In the genomic region with DNA sequence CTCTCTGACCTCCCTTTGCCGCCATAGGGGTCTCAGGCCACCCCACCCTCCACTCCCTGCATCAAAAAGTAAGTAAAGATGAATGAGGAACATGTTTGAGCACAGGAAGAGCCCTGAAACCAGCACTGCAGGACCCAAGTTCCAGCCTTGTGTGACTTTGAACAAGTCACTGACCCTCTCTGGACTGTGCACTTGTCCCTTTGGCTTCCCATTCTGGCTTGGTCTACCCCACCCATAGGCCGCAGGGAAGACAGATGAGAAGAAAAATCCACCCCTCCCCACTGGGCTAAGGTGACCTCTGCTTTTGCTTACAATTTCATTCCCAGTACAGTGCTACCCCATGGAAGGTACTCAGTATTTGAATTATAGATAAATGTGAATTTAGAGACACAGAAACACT, we compare ENCODE assay signal across 2 cellular contexts.
TF ChIP-seq lines count a peak whose summit lies in the region.

No MANE protein-coding gene starts in this region.

TF ChIP-seq in IMR-90, 13 proteins besides CTCF, POLR2A, EP300 and RAD21:
- no peak for TF ChIP-seq MAZ (IDR thresholded peaks at IDR 0.05; ENCODE audit: borderline replicate concordance, low read depth, low read length)
- TF ChIP-seq MXI1 (IDR thresholded peaks at IDR 0.05; ENCODE audit: borderline replicate concordance, low read depth, low read length): no peak
- TF ChIP-seq BHLHE40 (IDR thresholded peaks at IDR 0.05; ENCODE audit: low read depth, low read length): no peak
- TF ChIP-seq, protein P1, sequence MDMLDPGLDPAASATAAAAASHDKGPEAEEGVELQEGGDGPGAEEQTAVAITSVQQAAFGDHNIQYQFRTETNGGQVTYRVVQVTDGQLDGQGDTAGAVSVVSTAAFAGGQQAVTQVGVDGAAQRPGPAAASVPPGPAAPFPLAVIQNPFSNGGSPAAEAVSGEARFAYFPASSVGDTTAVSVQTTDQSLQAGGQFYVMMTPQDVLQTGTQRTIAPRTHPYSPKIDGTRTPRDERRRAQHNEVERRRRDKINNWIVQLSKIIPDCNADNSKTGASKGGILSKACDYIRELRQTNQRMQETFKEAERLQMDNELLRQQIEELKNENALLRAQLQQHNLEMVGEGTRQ (IDR thresholded peaks at IDR 0.05; ENCODE audit: low read depth, low read length): no peak
- TF ChIP-seq FOS (IDR thresholded peaks at IDR 0.05; ENCODE audit: low read depth, low read length): no peak
- TF ChIP-seq CHD1 (IDR thresholded peaks at IDR 0.05; ENCODE audit: low read depth, low read length): no peak
- no peak for TF ChIP-seq NFE2L2 (IDR thresholded peaks at IDR 0.05; ENCODE audit: low read depth, low read length)
- TF ChIP-seq SMC3 (IDR thresholded peaks at IDR 0.05; ENCODE audit: low read depth, low read length): no peak
- TF ChIP-seq, protein P2, sequence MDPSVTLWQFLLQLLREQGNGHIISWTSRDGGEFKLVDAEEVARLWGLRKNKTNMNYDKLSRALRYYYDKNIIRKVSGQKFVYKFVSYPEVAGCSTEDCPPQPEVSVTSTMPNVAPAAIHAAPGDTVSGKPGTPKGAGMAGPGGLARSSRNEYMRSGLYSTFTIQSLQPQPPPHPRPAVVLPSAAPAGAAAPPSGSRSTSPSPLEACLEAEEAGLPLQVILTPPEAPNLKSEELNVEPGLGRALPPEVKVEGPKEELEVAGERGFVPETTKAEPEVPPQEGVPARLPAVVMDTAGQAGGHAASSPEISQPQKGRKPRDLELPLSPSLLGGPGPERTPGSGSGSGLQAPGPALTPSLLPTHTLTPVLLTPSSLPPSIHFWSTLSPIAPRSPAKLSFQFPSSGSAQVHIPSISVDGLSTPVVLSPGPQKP (IDR thresholded peaks at IDR 0.05; ENCODE audit: borderline replicate concordance, low read depth, low read length): no peak
- TF ChIP-seq CEBPB (IDR thresholded peaks at IDR 0.05; ENCODE audit: low read depth, low read length): no peak
- no peak for TF ChIP-seq MAFK (IDR thresholded peaks at IDR 0.05; ENCODE audit: low read depth, low read length)
- TF ChIP-seq RCOR1 (IDR thresholded peaks at IDR 0.05; ENCODE audit: insufficient replicate concordance, low read length): no peak

TF ChIP-seq in HepG2, 621 proteins besides CTCF, POLR2A, EP300 and RAD21:
- TF ChIP-seq CBX2 (IDR thresholded peaks at IDR 0.05; ENCODE audit: low read depth, low read length): no peak
- no peak for TF ChIP-seq CBX2 (CRISPR knock-in tag; IDR thresholded peaks at IDR 0.05; ENCODE audit: low read depth)
- TF ChIP-seq, protein P3, sequence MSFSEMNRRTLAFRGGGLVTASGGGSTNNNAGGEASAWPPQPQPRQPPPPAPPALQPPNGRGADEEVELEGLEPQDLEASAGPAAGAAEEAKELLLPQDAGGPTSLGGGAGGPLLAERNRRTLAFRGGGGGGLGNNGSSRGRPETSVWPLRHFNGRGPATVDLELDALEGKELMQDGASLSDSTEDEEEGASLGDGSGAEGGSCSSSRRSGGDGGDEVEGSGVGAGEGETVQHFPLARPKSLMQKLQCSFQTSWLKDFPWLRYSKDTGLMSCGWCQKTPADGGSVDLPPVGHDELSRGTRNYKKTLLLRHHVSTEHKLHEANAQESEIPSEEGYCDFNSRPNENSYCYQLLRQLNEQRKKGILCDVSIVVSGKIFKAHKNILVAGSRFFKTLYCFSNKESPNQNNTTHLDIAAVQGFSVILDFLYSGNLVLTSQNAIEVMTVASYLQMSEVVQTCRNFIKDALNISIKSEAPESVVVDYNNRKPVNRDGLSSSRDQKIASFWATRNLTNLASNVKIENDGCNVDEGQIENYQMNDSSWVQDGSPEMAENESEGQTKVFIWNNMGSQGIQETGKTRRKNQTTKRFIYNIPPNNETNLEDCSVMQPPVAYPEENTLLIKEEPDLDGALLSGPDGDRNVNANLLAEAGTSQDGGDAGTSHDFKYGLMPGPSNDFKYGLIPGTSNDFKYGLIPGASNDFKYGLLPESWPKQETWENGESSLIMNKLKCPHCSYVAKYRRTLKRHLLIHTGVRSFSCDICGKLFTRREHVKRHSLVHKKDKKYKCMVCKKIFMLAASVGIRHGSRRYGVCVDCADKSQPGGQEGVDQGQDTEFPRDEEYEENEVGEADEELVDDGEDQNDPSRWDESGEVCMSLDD (CRISPR knock-in tag; IDR thresholded peaks at IDR 0.05; ENCODE audit: borderline replicate concordance): no peak
- 0 out of 2 replicates have a peak, but pooled peaks have one; percentile 14 for TF ChIP-seq SP4 (CRISPR knock-in tag; IDR thresholded peaks at IDR 0.05)
- 0 out of 2 replicates have a peak, but pooled peaks have one; percentile 9 for TF ChIP-seq ZNF501 (CRISPR knock-in tag; IDR thresholded peaks at IDR 0.05)
- TF ChIP-seq NCOA1 (CRISPR knock-in tag; IDR thresholded peaks at IDR 0.05): 0 out of 2 replicates have a peak, but pooled peaks have one; percentile 50
- peak; percentile 30; the same call in 1 of the 2 replicates for TF ChIP-seq ZNF768 (CRISPR knock-in tag; IDR thresholded peaks at IDR 0.05)
- TF ChIP-seq BORCS8-MEF2B (CRISPR knock-in tag; IDR thresholded peaks at IDR 0.05): 0 out of 2 replicates have a peak, but pooled peaks have one; percentile 38
- TF ChIP-seq, protein P4, sequence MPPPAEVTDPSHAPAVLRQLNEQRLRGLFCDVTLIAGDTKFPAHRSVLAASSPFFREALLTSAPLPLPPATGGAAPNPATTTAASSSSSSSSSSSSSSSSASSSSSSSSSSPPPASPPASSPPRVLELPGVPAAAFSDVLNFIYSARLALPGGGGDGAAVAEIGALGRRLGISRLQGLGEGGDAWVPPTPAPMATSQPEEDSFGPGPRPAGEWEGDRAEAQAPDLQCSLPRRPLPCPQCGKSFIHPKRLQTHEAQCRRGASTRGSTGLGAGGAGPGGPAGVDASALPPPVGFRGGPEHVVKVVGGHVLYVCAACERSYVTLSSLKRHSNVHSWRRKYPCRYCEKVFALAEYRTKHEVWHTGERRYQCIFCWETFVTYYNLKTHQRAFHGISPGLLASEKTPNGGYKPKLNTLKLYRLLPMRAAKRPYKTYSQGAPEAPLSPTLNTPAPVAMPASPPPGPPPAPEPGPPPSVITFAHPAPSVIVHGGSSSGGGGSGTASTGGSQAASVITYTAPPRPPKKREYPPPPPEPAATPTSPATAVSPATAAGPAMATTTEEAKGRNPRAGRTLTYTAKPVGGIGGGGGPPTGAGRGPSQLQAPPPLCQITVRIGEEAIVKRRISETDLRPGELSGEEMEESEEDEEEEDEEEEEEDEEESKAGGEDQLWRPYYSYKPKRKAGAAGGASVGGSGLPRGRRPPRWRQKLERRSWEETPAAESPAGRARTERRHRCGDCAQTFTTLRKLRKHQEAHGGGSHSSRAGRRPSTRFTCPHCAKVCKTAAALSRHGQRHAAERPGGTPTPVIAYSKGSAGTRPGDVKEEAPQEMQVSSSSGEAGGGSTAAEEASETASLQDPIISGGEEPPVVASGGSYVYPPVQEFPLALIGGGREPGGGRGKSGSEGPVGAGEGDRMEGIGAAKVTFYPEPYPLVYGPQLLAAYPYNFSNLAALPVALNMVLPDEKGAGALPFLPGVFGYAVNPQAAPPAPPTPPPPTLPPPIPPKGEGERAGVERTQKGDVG (CRISPR knock-in tag; IDR thresholded peaks at IDR 0.05; ENCODE audit: borderline replicate concordance): 0 out of 2 replicates have a peak, but pooled peaks have one; percentile 52
- TF ChIP-seq ISL2 (CRISPR knock-in tag; IDR thresholded peaks at IDR 0.05): 0 out of 2 replicates have a peak, but pooled peaks have one; percentile 2
- TF ChIP-seq TMF1 (CRISPR knock-in tag; IDR thresholded peaks at IDR 0.05; ENCODE audit: low read depth): 0 out of 2 replicates have a peak, but pooled peaks have one; percentile 43
